15 cellular contexts compared by ENCODE assay signal in genomic region chr1:238409191-238409846, GRCh38.
A peak's percentile ranks its signal among the peaks of the same experiment; 100 is the strongest.
DNase-seq lines count a peak whose midpoint lies in the region; ATAC-seq and TF ChIP-seq lines count a peak whose summit lies in the region.
"Had no signal": no experiment of that assay in that cellular context is flagged by ENCODE, and none has a peak within 500 bp of the region (broad histone marks: within the 10 kb centered on the region; RNA-seq: fewer than 3 reads in every experiment).

No MANE protein-coding gene starts in this region.

- no peak overlapping the region for H3K4me2 ChIP-seq in GM23248 (ENCODE audit: unreplicated experiment)
- no peak overlapping the region for H3K4me2 ChIP-seq in PC-3 (ENCODE audit: low read length)

- H3K9me2 ChIP-seq in GM23248 (ENCODE audit: insufficient read depth) (no peaks in the 10 kb centered on the region), PC-3 (replicated peaks; ENCODE audit: low read length) (no peaks in the 10 kb centered on the region)

- H3K4me1 ChIP-seq in GM23248 (ENCODE audit: insufficient read depth): no peaks in the 10 kb centered on the region
- H3K4me1 ChIP-seq in PC-3 (ENCODE audit: insufficient read depth, low read length): peaks cover 7% of the 10 kb centered on the region; the same call in 1 of the 2 replicates
- no peaks in the 10 kb centered on the region for H3K4me1 ChIP-seq in endodermal cell (ENCODE audit: control insufficient read depth, insufficient read depth, low read length)
- H3K4me1 ChIP-seq: parathyroid adenoma had no signal

- H3K4me3 Mint-ChIP-seq in endodermal cell (no peak overlapping the region), osteocyte (ENCODE audit: unreplicated experiment) (no peak overlapping the region)
- H3K4me3 Mint-ChIP-seq: activated CD8-positive, alpha-beta T cell treated with anti-CD3 and anti-CD28 coated beads, Interleukin-2, amount 10 ng/mL, durations not matched to agents 7 days and 5 days; activated naive CD8-positive, alpha-beta T cell treated with anti-CD3 and anti-CD28 coated beads for 36 hours had no signal

- H3K9me3 Mint-ChIP-seq in endodermal cell (peaks cover 2% of the 10 kb centered on the region), osteocyte (ENCODE audit: unreplicated experiment) (no peaks in the 10 kb centered on the region)
- H3K9me3 Mint-ChIP-seq: activated naive CD8-positive, alpha-beta T cell treated with anti-CD3 and anti-CD28 coated beads for 36 hours had no signal

- H3K36me3 Mint-ChIP-seq in endodermal cell (ENCODE audit: low read depth) (no peaks in the 10 kb centered on the region), osteocyte (ENCODE audit: unreplicated experiment) (peaks cover 2% of the 10 kb centered on the region)
- H3K36me3 Mint-ChIP-seq: activated naive CD8-positive, alpha-beta T cell treated with anti-CD3 and anti-CD28 coated beads for 36 hours had no signal

- DNase-seq in GM23248 (peak; percentile 69), PC-3 (peak; percentile 54), endodermal cell (no peak), osteocyte (ENCODE audit: extremely low spot score, unreplicated experiment) (no peak), HT-29 (ENCODE audit: low spot score) (no peak), HuH-7.5 (ENCODE audit: low spot score) (no peak)
- DNase-seq: activated CD8-positive, alpha-beta T cell treated with anti-CD3 and anti-CD28 coated beads, Interleukin-2, amount 10 ng/mL, durations not matched to agents 7 days and 5 days; activated naive CD8-positive, alpha-beta T cell treated with anti-CD3 and anti-CD28 coated beads for 36 hours; DMS79 treated with DMSO at 0.1 percent for 48 hours; NCI-H510A treated with DMSO at 0.1 percent for 48 hours; T-helper 1 cell had no signal

- H3K36me3 ChIP-seq in GM23248 (ENCODE audit: low read depth) (no peaks in the 10 kb centered on the region), PC-3 (ENCODE audit: low read depth, low read length) (no peaks in the 10 kb centered on the region), endodermal cell (ENCODE audit: control insufficient read depth, insufficient read depth, low read length) (no peaks in the 10 kb centered on the region)

- H3K27ac ChIP-seq in GM23248: peak overlapping the region; percentile 63
- H3K27ac ChIP-seq in PC-3 (ENCODE audit: low read length): peak overlapping the region; percentile 70
- H3K27ac ChIP-seq in endodermal cell (ENCODE audit: low read depth, low read length): no peak overlapping the region
- H3K27ac ChIP-seq: parathyroid adenoma had no signal

- H3K27me3 Mint-ChIP-seq in endodermal cell (ENCODE audit: insufficient read depth) (no peaks in the 10 kb centered on the region), osteocyte (ENCODE audit: unreplicated experiment) (no peaks in the 10 kb centered on the region)
- H3K27me3 Mint-ChIP-seq: activated naive CD8-positive, alpha-beta T cell treated with anti-CD3 and anti-CD28 coated beads for 36 hours had no signal

- H3K27me3 ChIP-seq in GM23248 (replicated peaks; ENCODE audit: insufficient read depth) (no peaks in the 10 kb centered on the region), PC-3 (ENCODE audit: low read length) (no peaks in the 10 kb centered on the region), endodermal cell (ENCODE audit: control insufficient read depth, insufficient read depth, low read length, poor library complexity, severe bottlenecking) (no peaks in the 10 kb centered on the region)

- H3K9ac ChIP-seq in GM23248 (no peak overlapping the region), PC-3 (ENCODE audit: low read length) (no peak overlapping the region), endodermal cell (ENCODE audit: extremely low read depth, low read length, poor library complexity, severe bottlenecking) (no peak overlapping the region)
- H3K9ac ChIP-seq: parathyroid adenoma had no signal

- intact Hi-C loops in PC-3 (cut with micrococcal nuclease): no loop called here

- no TSS peak for BruUV-seq in PC-3 (replicated peaks; lab: Mats Ljungman, UMichigan)

- H4K20me1 ChIP-seq in GM23248 (ENCODE audit: insufficient read depth): no peaks in the 10 kb centered on the region
- H4K20me1 ChIP-seq in PC-3 (ENCODE audit: low read length): no peaks in the 10 kb centered on the region

- H3K27ac Mint-ChIP-seq in endodermal cell (peak overlapping the region; percentile 26), osteocyte (ENCODE audit: unreplicated experiment) (peak overlapping the region; percentile 65)
- H3K27ac Mint-ChIP-seq: activated CD8-positive, alpha-beta T cell treated with anti-CD3 and anti-CD28 coated beads, Interleukin-2, amount 10 ng/mL, durations not matched to agents 7 days and 5 days; activated naive CD8-positive, alpha-beta T cell treated with anti-CD3 and anti-CD28 coated beads for 36 hours had no signal

- no peak overlapping the region for H3K4me3 ChIP-seq in GM23248
- no peak overlapping the region for H3K4me3 ChIP-seq in PC-3 (ENCODE audit: low read length)
- no peak overlapping the region for H3K4me3 ChIP-seq in endodermal cell (ENCODE audit: low read length)

- no peaks in the 10 kb centered on the region for H3F3A ChIP-seq in GM23248 (ENCODE audit: insufficient read depth)
- H3F3A ChIP-seq in PC-3 (ENCODE audit: low read length, unreplicated experiment): no peaks in the 10 kb centered on the region

- ATAC-seq in PC-3 (peak; percentile 63), GM21786 (IDR thresholded peaks at IDR 0.05; ENCODE audit: unreplicated experiment) (no peak), HG02571 (IDR thresholded peaks at IDR 0.05; ENCODE audit: unreplicated experiment) (no peak)
- ATAC-seq: activated CD8-positive, alpha-beta T cell treated with anti-CD3 and anti-CD28 coated beads, Interleukin-2, amount 10 ng/mL, durations not matched to agents 7 days and 5 days; left lobe of liver had no signal

- WGBS in GM23248 (ENCODE audit: low coverage in 1 of 2, low lambda C conversion rate in 2 of 2, missing lambda C conversion rate in 2 of 2), 2 experiments: 5 to 9% methylated on average over 3 of the region's 3 CpGs
- WGBS in endodermal cell (ENCODE audit: insufficient coverage in 1 of 2, insufficient read length in 1 of 2), 2 experiments: 88 to 100% methylated on average over 3 of the region's 3 CpGs

- H3K79me2 ChIP-seq in GM23248 (ENCODE audit: insufficient read depth) (no peaks in the 10 kb centered on the region), PC-3 (ENCODE audit: low read length) (no peaks in the 10 kb centered on the region)
- H3K79me2 ChIP-seq: parathyroid adenoma had no signal

- H2AFZ ChIP-seq in GM23248 (no peak overlapping the region), PC-3 (ENCODE audit: low read length) (no peak overlapping the region)
- H2AFZ ChIP-seq: parathyroid adenoma had no signal

- CTCF ChIA-PET in PC-3 (lab: Charles Lee): interaction anchor here (0.6 kb wide), 1 partner anchor 771 kb away, joined by 4 read pairs; no protein-coding TSS in a partner anchor

- in situ Hi-C loops in GM23248 (cut with MboI): no loop called here

- POLR2A ChIA-PET in PC-3 (lab: Charles Lee; ENCODE audit: unreplicated experiment): no interaction called here

- H3K4me1 Mint-ChIP-seq in endodermal cell (no peaks in the 10 kb centered on the region), osteocyte (ENCODE audit: unreplicated experiment) (peaks cover 36% of the 10 kb centered on the region)
- H3K4me1 Mint-ChIP-seq: activated naive CD8-positive, alpha-beta T cell treated with anti-CD3 and anti-CD28 coated beads for 36 hours had no signal

- H3K9me3 ChIP-seq in GM23248 (ENCODE audit: low read depth) (no peaks in the 10 kb centered on the region), PC-3 (ENCODE audit: low read length) (no peaks in the 10 kb centered on the region), endodermal cell (ENCODE audit: control insufficient read depth, low read length) (no peaks in the 10 kb centered on the region)

- TF ChIP-seq CTCF in PC-3 (conservative IDR thresholded peaks at IDR 0.05; ENCODE audit: low read depth, low read length) (no peak), endodermal cell (conservative IDR thresholded peaks at IDR 0.05) (no peak), osteocyte (IDR thresholded peaks at IDR 0.05) (no peak)

Comparison
In these comparisons a context has a peak if more than half of its experiments do, and no peak if none do; other contexts are left out.
1. DNase-seq: peak in GM23248 (single experiment) and PC-3 (single experiment); none in endodermal cell (single experiment), osteocyte (single experiment), HT-29 (single experiment) and HuH-7.5 (single experiment).